ENCODE assay signal across 1 cellular context in the genomic region with DNA sequence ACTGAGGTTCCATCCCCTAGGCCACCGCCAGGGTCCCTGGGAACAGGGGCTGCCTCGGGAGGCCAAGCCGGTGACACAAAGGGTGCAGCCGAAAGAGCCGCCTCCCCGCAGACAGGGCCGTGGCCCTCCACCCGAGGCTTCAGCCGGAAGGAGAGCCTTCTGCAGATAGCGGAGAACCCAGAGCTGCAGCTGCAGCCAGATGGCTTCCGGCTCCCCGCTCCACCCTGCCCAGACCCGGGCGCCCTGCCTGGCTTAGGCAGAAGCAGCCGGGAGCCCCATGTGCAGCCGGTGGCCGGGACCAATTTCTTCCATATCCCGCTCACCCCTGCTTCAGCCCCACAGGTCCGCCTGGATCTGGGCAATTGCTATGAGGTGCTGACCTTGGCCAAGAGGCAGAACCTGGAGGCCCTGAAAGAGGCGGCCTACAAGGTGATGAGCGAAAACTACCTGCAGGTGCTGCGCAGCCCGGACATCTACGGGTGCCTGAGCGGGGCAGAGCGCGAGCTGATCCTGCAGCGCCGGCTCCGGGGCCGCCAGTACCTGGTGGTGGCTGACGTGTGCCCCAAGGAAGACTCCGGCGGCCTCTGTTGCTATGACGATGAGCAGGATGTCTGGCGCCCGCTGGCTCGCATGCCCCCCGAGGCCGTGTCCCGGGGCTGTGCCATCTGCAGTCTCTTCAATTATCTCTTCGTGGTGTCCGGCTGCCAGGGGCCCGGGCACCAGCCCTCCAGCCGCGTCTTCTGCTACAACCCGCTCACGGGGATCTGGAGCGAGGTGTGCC.
TF ChIP-seq lines count a peak whose summit lies in the region.

No MANE protein-coding gene starts in this region.

TF ChIP-seq in GM23338, 12 proteins besides CTCF, POLR2A, EP300 and RAD21 (continued from another document):
- TF ChIP-seq, protein P1, sequence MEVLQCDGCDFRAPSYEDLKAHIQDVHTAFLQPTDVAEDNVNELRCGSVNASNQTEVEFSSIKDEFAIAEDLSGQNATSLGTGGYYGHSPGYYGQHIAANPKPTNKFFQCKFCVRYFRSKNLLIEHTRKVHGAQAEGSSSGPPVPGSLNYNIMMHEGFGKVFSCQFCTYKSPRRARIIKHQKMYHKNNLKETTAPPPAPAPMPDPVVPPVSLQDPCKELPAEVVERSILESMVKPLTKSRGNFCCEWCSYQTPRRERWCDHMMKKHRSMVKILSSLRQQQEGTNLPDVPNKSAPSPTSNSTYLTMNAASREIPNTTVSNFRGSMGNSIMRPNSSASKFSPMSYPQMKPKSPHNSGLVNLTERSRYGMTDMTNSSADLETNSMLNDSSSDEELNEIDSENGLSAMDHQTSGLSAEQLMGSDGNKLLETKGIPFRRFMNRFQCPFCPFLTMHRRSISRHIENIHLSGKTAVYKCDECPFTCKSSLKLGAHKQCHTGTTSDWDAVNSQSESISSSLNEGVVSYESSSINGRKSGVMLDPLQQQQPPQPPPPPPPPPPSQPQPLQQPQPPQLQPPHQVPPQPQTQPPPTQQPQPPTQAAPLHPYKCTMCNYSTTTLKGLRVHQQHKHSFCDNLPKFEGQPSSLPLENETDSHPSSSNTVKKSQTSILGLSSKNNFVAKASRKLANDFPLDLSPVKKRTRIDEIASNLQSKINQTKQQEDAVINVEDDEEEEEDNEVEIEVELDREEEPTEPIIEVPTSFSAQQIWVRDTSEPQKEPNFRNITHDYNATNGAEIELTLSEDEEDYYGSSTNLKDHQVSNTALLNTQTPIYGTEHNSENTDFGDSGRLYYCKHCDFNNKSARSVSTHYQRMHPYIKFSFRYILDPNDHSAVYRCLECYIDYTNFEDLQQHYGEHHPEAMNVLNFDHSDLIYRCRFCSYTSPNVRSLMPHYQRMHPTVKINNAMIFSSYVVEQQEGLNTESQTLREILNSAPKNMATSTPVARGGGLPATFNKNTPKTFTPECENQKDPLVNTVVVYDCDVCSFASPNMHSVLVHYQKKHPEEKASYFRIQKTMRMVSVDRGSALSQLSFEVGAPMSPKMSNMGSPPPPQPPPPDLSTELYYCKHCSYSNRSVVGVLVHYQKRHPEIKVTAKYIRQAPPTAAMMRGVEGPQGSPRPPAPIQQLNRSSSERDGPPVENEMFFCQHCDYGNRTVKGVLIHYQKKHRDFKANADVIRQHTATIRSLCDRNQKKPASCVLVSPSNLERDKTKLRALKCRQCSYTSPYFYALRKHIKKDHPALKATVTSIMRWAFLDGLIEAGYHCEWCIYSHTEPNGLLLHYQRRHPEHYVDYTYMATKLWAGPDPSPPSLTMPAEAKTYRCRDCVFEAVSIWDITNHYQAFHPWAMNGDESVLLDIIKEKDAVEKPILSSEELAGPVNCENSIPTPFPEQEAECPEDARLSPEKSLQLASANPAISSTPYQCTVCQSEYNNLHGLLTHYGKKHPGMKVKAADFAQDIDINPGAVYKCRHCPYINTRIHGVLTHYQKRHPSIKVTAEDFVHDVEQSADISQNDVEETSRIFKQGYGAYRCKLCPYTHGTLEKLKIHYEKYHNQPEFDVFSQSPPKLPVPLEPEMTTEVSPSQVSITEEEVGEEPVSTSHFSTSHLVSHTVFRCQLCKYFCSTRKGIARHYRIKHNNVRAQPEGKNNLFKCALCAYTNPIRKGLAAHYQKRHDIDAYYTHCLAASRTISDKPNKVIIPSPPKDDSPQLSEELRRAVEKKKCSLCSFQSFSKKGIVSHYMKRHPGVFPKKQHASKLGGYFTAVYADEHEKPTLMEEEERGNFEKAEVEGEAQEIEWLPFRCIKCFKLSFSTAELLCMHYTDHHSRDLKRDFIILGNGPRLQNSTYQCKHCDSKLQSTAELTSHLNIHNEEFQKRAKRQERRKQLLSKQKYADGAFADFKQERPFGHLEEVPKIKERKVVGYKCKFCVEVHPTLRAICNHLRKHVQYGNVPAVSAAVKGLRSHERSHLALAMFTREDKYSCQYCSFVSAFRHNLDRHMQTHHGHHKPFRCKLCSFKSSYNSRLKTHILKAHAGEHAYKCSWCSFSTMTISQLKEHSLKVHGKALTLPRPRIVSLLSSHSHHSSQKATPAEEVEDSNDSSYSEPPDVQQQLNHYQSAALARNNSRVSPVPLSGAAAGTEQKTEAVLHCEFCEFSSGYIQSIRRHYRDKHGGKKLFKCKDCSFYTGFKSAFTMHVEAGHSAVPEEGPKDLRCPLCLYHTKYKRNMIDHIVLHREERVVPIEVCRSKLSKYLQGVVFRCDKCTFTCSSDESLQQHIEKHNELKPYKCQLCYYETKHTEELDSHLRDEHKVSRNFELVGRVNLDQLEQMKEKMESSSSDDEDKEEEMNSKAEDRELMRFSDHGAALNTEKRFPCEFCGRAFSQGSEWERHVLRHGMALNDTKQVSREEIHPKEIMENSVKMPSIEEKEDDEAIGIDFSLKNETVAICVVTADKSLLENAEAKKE (CRISPR knock-in tag; IDR thresholded peaks at IDR 0.05) = no peak
